Comparison of ENCODE assay signal across 8 cellular contexts in the genomic region with DNA sequence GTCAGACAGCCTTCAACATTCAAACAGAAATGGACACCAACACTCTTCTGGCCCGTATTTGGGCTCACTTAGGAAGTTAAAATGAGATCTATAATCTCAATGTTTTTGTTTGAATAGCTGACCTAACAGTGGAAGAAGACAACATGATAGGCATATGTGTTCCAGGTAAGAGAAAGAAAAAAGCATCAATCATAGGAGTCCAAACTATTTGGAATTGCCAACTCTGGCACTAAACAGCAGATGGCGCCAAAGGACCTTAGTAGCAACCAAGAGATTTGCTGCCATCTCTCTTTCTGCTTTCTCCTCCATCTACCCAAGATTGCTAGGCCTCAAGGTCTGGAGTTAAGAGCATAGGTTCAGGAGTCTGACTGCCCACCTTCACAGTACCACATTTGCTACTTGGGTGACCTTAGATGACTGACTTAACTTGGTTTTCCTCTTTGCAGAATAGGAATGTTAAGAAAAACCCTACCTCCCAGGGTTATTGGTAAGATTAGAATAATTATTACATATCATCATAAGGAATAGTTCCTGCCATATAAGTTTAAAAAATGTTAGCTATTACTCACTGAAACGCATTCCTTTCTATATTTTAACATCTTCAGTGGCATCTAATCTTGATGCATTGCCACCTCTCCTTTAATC. TPM values are rescaled to one million over a fixed set of nuclear protein-coding genes. Genes with fewer than 3 reads are reported as not detected.
DNase-seq lines count a peak whose midpoint lies in the region; ATAC-seq, FAIRE-seq and TF ChIP-seq lines count a peak whose summit lies in the region.

No MANE protein-coding gene starts in this region.

- H3K9me3 ChIP-seq in DND-41 (ENCODE audit: insufficient read depth, low read length, severe bottlenecking), result no peaks in the 10 kb centered on the region
- H3K9me3 ChIP-seq in suprapubic skin, result no peaks in the 10 kb centered on the region

- WGBS in suprapubic skin, result 13% methylated on average over 3 of the region's 3 CpGs

- no peak for TF ChIP-seq POLR2A in suprapubic skin (IDR thresholded peaks at IDR 0.05)

- H3K4me3 ChIP-seq in DND-41 (ENCODE audit: low read depth in 1 of 2, low read length in 2 of 2) (no peak overlapping the region), fibroblast of villous mesenchyme (ENCODE audit: low read depth, low read length) (no peak overlapping the region), suprapubic skin (no peak overlapping the region)

- H3K36me3 ChIP-seq in DND-41 (ENCODE audit: insufficient read depth, low read length) (no peaks in the 10 kb centered on the region), suprapubic skin (no peaks in the 10 kb centered on the region)

- ATAC-seq in DND-41 (ENCODE audit: insufficient read depth, low read depth), result peak; percentile 81
- no peak for ATAC-seq in GM19328 (IDR thresholded peaks at IDR 0.05; ENCODE audit: unreplicated experiment)

- H3K79me2 ChIP-seq in DND-41 (ENCODE audit: insufficient read depth, low read length), result no peaks in the 10 kb centered on the region

- TF ChIP-seq CTCF in DND-41 (IDR thresholded peaks at IDR 0.05; ENCODE audit: borderline replicate concordance, extremely low read depth, low read length, poor library complexity, severe bottlenecking), result peak; percentile 96
- peak; percentile 88 for TF ChIP-seq CTCF in fibroblast of villous mesenchyme (IDR thresholded peaks at IDR 0.05; ENCODE audit: insufficient read depth, low read depth, low read length)
- TF ChIP-seq CTCF in suprapubic skin (IDR thresholded peaks at IDR 0.05), result peak; percentile 66 to 68

- FAIRE-seq in RCC 7860 (lab: Jason Lieb, UNC), result no peak

- H3K4me1 ChIP-seq in DND-41 (ENCODE audit: insufficient read depth, low read length), result no peaks in the 10 kb centered on the region
- H3K4me1 ChIP-seq in suprapubic skin, result no peaks in the 10 kb centered on the region

- H3K27me3 ChIP-seq in DND-41 (ENCODE audit: insufficient read depth, low read length, poor library complexity), result no peaks in the 10 kb centered on the region
- H3K27me3 ChIP-seq in suprapubic skin, result no peaks in the 10 kb centered on the region

- H3K27ac ChIP-seq in DND-41 (ENCODE audit: low read length) (no peak overlapping the region), suprapubic skin (no peak overlapping the region)

- DNase-seq in DND-41, result peak; percentile 76
- DNase-seq in Kasumi-1 (lab: John Stamatoyannopoulos, UW), result peak; percentile 43
- DNase-seq in RCC 7860 (ENCODE audit: low spot score), result peak; percentile 36
- peak; percentile 44 to 53 for DNase-seq in activated T-helper 1 cell treated with anti-CD3 and anti-CD28 coated beads, Interleukin-2, amount 50 U/mL, for 16 hours (ENCODE audit: low read depth in 1 of 2, low spot score in 1 of 2)
- peak; percentile 75 for DNase-seq in fibroblast of villous mesenchyme (ENCODE audit: low read depth)
- peak; percentile 28 for DNase-seq in occipital lobe (lab: John Stamatoyannopoulos, UW)
- DNase-seq in suprapubic skin (ENCODE audit: low spot score in 2 of 2), result peak in 1 of 2 donors; percentile 74

- no peak for TF ChIP-seq EP300 in suprapubic skin (IDR thresholded peaks at IDR 0.05)

- no peak overlapping the region for H2AFZ ChIP-seq in DND-41 (ENCODE audit: low read depth, low read length)

- H3K9ac ChIP-seq in DND-41 (ENCODE audit: low read depth, low read length), result no peak overlapping the region

- H4K20me1 ChIP-seq in DND-41 (ENCODE audit: insufficient read depth, low read length), result no peaks in the 10 kb centered on the region

- no peak overlapping the region for H3K4me2 ChIP-seq in DND-41 (ENCODE audit: insufficient read depth, low read length)

RNA-seq across cellular contexts. Expression of a gene that starts 30.2 kb away (rescaled TPM):
- 25.9 and 30.3 TPM in 2 replicates for total RNA-seq in fibroblast of villous mesenchyme
- 71.1 TPM for total RNA-seq in occipital lobe
- 10 to 100 TPM; 35.9 to 49.3 (median 41.5) TPM for total RNA-seq in suprapubic skin
